8 cellular contexts compared by ENCODE assay signal in the genomic region with DNA sequence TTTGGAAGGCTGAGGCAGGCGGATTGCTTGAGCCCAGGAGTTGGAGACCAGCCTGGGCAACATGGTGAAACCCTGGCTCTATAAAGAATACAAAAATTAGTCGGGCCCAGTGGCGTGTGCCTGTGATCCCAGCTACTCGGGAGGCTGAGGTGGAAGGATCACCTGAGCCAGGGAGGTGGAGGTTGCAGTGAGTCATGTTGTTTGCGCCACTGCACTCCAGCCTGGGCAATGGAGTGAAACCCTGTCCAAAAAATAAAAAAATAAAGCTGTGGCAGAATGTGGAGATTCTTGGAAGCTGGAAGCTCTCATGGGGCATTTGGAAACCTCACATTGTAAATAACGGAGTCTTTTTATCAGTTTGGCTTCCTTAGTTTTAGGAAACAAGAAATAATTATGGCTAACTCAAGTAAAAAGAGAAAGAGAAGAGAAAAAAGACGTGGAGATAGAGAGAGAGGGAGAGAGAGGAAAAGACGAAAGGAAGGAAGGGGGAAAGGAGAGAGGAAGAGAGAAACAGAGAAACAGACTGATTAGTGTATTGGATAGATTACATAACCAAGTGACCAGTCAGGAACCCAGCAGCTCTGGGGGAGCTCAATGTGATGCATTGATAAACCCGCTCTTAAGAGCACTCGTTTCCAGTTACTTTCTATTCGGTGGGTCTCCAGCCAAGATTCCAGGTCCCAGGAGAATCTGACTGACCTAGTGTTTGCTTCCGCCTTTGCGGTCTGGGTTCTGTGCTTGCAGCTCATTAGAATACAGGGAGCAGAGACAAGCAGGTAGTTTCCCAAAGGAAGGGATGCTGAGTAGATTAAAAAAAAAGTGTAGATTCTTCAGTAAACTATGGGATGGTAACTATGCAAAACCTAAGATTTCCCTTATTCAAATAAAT. TPM values are rescaled to one million over a fixed set of nuclear protein-coding genes. Genes with fewer than 3 reads are reported as not detected.
A peak's percentile ranks its signal among the peaks of the same experiment; 100 is the strongest.
DNase-seq lines count a peak whose midpoint lies in the region; ATAC-seq and TF ChIP-seq lines count a peak whose summit lies in the region.

No MANE protein-coding gene starts in this region.

- CTCF ChIA-PET in AG04449 (lab: Yijun Ruan, JAX): interaction anchor here (0.7 to 1.7 kb wide), 4 partner anchors 37 to 59 kb away, joined by 3 read pairs; no protein-coding TSS in a partner anchor

- no peaks in the 10 kb centered on the region for H3K27me3 ChIP-seq in iPS-18a (ENCODE audit: control insufficient read depth, insufficient read depth, low read length)

- H3K4me3 ChIP-seq in AG04449 (ENCODE audit: low read depth, low read length) (peak overlapping the region; percentile 78), iPS-18a (ENCODE audit: low read length) (peak overlapping the region; percentile 92), skeletal muscle cell (ENCODE audit: low read depth, low read length) (peak overlapping the region; percentile 72)

- DNase-seq in AG04449 (ENCODE audit: low read depth, low spot score) (no peak), GM10266 (ENCODE audit: extremely low spot score) (peak; percentile 37), NCI-H526 (lab: John Stamatoyannopoulos, UW) (peak; percentile 77 to 79), astrocyte of the hippocampus (ENCODE audit: low read depth, low spot score) (peak; percentile 57), skeletal muscle cell (ENCODE audit: low read depth) (peak; percentile 38), omental fat pad (ENCODE audit: low spot score) (no peak)

- TF ChIP-seq CTCF in AG04449 (IDR thresholded peaks at IDR 0.05; ENCODE audit: insufficient read depth, low read length, missing control alignments): no peak
- TF ChIP-seq CTCF in GM10266 (IDR thresholded peaks at IDR 0.05; ENCODE audit: control insufficient read depth, insufficient read depth, low read depth, missing control alignments): no peak
- no peak for TF ChIP-seq CTCF in omental fat pad (IDR thresholded peaks at IDR 0.05)

- peak overlapping the region; percentile 76 for H3K9ac ChIP-seq in iPS-18a (ENCODE audit: low read length)

- no peaks in the 10 kb centered on the region for H3K9me3 ChIP-seq in iPS-18a (ENCODE audit: control insufficient read depth, low read depth, low read length)

- no peaks in the 10 kb centered on the region for H3K36me3 ChIP-seq in iPS-18a (ENCODE audit: control insufficient read depth, low read depth, low read length)

- no peak overlapping the region for H3K27ac ChIP-seq in iPS-18a (ENCODE audit: low read length)

- POLR2A ChIA-PET in AG04449 (lab: Yijun Ruan, JAX): interaction anchor here (1.8 to 2.6 kb wide), 2 partner anchors 22 to 103 kb away, joined by 11 to 23 read pairs; a partner anchor contains a TSS

- H3K4me1 ChIP-seq in iPS-18a (ENCODE audit: control insufficient read depth, low read depth, low read length): peaks cover 9% of the 10 kb centered on the region

- ATAC-seq in GM18505 (IDR thresholded peaks at IDR 0.05; ENCODE audit: unreplicated experiment) (no peak), omental fat pad (ENCODE audit: low FRiP score) (no peak)

- no peak for TF ChIP-seq POLR2A in GM18505 (IDR thresholded peaks at IDR 0.05; ENCODE audit: borderline replicate concordance, extremely low read depth, insufficient read depth, insufficient read length)

RNA-seq across cellular contexts. Expression of a gene that starts 1.1 kb away (rescaled TPM):
- total RNA-seq in omental fat pad: 10 to 100 TPM; 13.2 to 23.3 (median 15.9) TPM

RNA-seq across cellular contexts. Expression of a gene that starts 22.6 kb away (rescaled TPM):
- total RNA-seq in omental fat pad: 10 to 100 TPM; 29.2 to 55.5 (median 44.6) TPM

RNA-seq across cellular contexts. Expression of a gene that starts 51.4 kb away (rescaled TPM):
- 10 to 100 TPM; 14.7 to 26.2 (median 21.7) TPM for total RNA-seq in omental fat pad

Comparison
In these comparisons a context has a peak if more than half of its experiments do, and no peak if none do; other contexts are left out.
1. DNase-seq: peak in GM10266 (single experiment), NCI-H526 (2 of 2), astrocyte of the hippocampus (single experiment) and skeletal muscle cell (single experiment); none in AG04449 (single experiment) and omental fat pad (single experiment).
2. Peak in every context shown above with its lines, with median percentiles within 50 percentile points of each other: H3K4me3 ChIP-seq.